7 cellular contexts compared by ENCODE assay signal in the genomic region with DNA sequence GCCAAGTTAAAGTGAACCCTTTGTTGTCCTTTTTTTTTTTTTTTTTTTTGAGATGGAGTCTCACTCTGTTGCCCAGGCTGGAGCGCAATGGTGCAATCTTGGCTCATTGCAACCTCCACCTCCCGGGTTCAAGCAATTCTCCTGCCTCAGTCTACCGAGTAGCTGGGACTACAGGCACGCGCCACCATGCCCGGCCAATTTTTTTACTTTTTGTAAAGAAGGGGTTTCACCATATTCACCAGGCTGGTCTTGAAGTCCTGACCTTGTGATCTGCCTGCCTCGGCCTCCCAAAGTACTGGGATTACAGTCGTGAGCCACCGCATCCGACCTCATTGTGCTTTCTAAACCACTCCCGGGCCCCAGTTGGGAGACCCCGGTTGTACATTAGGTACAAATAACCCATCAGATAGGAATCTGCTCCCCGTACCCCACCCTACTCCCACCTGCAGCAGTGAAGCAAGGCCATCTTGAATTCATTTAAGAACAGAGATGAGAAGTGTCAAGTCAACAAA.
DNase-seq lines count a peak whose midpoint lies in the region; ATAC-seq and TF ChIP-seq lines count a peak whose summit lies in the region.
"Not testable (repeated sequence)": the region's sequence is repeated elsewhere in the genome, so short reads cannot be mapped to it uniquely, and the experiment has no call there.

No MANE protein-coding gene starts in this region.

- H3K79me2 ChIP-seq in H9 (ENCODE audit: insufficient read depth, low read length) = not testable (repeated sequence)

- not testable (repeated sequence) for H4K8ac ChIP-seq in H9 (replicated peaks; ENCODE audit: insufficient read length, low read depth, low read length)

- H3K27ac Mint-ChIP-seq in H9 = not testable (repeated sequence)
- H3K27ac Mint-ChIP-seq in activated CD4-positive, alpha-beta T cell treated with anti-CD3 and anti-CD28 coated beads for 36 hours = peak overlapping the region; percentile 51
- H3K27ac Mint-ChIP-seq in activated T-cell treated with anti-CD3 and anti-CD28 coated beads, Interleukin-2, amount 50 U/mL, for 72 hours = peak overlapping the region; percentile 57
- peak overlapping the region; percentile 62 for H3K27ac Mint-ChIP-seq in activated naive CD8-positive, alpha-beta T cell treated with anti-CD3 and anti-CD28 coated beads, Interleukin-2, amount 10 ng/mL, durations not matched to agents 7 days and 5 days
- H3K27ac Mint-ChIP-seq in naive thymus-derived CD8-positive, alpha-beta T cell = peak overlapping the region in 7 of 10 donors; percentile 10 to 74 (median 36)
- H3K27ac Mint-ChIP-seq in stimulated activated naive CD8-positive, alpha-beta T cell treated with anti-CD3 and anti-CD28 coated beads, Interleukin-15, amount 100 ng/mL, for 72 hours = peak overlapping the region; percentile 87 to 90

- intact Hi-C loops in activated CD4-positive, alpha-beta T cell treated with anti-CD3 and anti-CD28 coated beads for 36 hours (cut with DNase I, micrococcal nuclease) = loop anchor here in 1 of 2 experiments (5.0 to 10.0 kb wide), 2 partner anchors 456 to 582 kb away; no protein-coding TSS in a partner anchor

- not testable (repeated sequence) for H3K27ac ChIP-seq in H9 (ENCODE audit: insufficient read length, low read depth, low read length)
- peak overlapping the region; percentile 79 for H3K27ac ChIP-seq in cardiac muscle cell

- not testable (repeated sequence) for H2BK120ac ChIP-seq in H9 (ENCODE audit: low read depth, low read length, poor library complexity, severe bottlenecking)

- not testable (repeated sequence) for H3K18ac ChIP-seq in H9 (ENCODE audit: insufficient read length, low read depth, low read length)

- H3K4me3 ChIP-seq in cardiac muscle cell = not testable (repeated sequence)

- not testable (repeated sequence) for H3K9me3 ChIP-seq in H9 (ENCODE audit: control insufficient read depth, low read depth, low read length); cardiac muscle cell (ENCODE audit: low read depth)

- H3K27me3 ChIP-seq in H9 (ENCODE audit: insufficient read depth, low read length); cardiac muscle cell: not testable (repeated sequence)

- not testable (repeated sequence) for H3K4me1 ChIP-seq in H9 (ENCODE audit: insufficient read depth, low read length)
- peaks cover 41% of the 10 kb centered on the region for H3K4me1 ChIP-seq in cardiac muscle cell (ENCODE audit: low read depth)

- ATAC-seq in activated CD4-positive, alpha-beta T cell treated with anti-CD3 and anti-CD28 coated beads for 36 hours; activated T-cell treated with anti-CD3 and anti-CD28 coated beads, Interleukin-2, amount 50 U/mL, for 72 hours (replicated peaks in 1 of 2); activated naive CD8-positive, alpha-beta T cell treated with anti-CD3 and anti-CD28 coated beads, Interleukin-2, amount 10 ng/mL, durations not matched to agents 7 days and 5 days (ENCODE audit: low read depth); naive thymus-derived CD8-positive, alpha-beta T cell; stimulated activated naive CD8-positive, alpha-beta T cell treated with anti-CD3 and anti-CD28 coated beads, Interleukin-15, amount 100 ng/mL, for 72 hours: not testable (repeated sequence)

- H4K20me1 ChIP-seq in H9 (ENCODE audit: control insufficient read depth, insufficient read depth, insufficient read length) = not testable (repeated sequence)

- not testable (repeated sequence) for H3K4me2 ChIP-seq in H9 (ENCODE audit: insufficient read depth, insufficient read length, low read length)

- CTCF ChIA-PET in activated CD4-positive, alpha-beta T cell treated with anti-CD3 and anti-CD28 coated beads for 36 hours (lab: Charles Lee) = not testable (repeated sequence)

- not testable (repeated sequence) for H3K14ac ChIP-seq in H9 (ENCODE audit: insufficient read depth, low read length)

- not testable (repeated sequence) for H4K5ac ChIP-seq in H9 (ENCODE audit: insufficient read length, low read depth, low read length)

- not testable (repeated sequence) for H2AK5ac ChIP-seq in H9 (ENCODE audit: insufficient read length, low read length)

- POLR2A ChIA-PET in activated CD4-positive, alpha-beta T cell treated with anti-CD3 and anti-CD28 coated beads for 36 hours (lab: Charles Lee) = interaction anchor here (0.5 kb wide), 1 partner anchor 417 kb away, joined by 4 read pairs; no protein-coding TSS in a partner anchor
- POLR2A ChIA-PET in activated naive CD8-positive, alpha-beta T cell treated with anti-CD3 and anti-CD28 coated beads, Interleukin-2, amount 10 ng/mL, durations not matched to agents 7 days and 5 days (lab: Charles Lee); naive thymus-derived CD8-positive, alpha-beta T cell (lab: Charles Lee): not testable (repeated sequence)

- H3K27me3 Mint-ChIP-seq in H9 (ENCODE audit: low read depth); activated CD4-positive, alpha-beta T cell treated with anti-CD3 and anti-CD28 coated beads for 36 hours; activated T-cell treated with anti-CD3 and anti-CD28 coated beads, Interleukin-2, amount 50 U/mL, for 72 hours (ENCODE audit: low read depth); activated naive CD8-positive, alpha-beta T cell treated with anti-CD3 and anti-CD28 coated beads, Interleukin-2, amount 10 ng/mL, durations not matched to agents 7 days and 5 days; naive thymus-derived CD8-positive, alpha-beta T cell; stimulated activated naive CD8-positive, alpha-beta T cell treated with anti-CD3 and anti-CD28 coated beads, Interleukin-15, amount 100 ng/mL, for 72 hours: not testable (repeated sequence)

- H2BK12ac ChIP-seq in H9 (ENCODE audit: insufficient read length, low read depth, low read length) = not testable (repeated sequence)

- not testable (repeated sequence) for H3K36me3 ChIP-seq in cardiac muscle cell

- not testable (repeated sequence) for H3K9me3 Mint-ChIP-seq in H9; activated CD4-positive, alpha-beta T cell treated with anti-CD3 and anti-CD28 coated beads for 36 hours (ENCODE audit: low read depth); activated T-cell treated with anti-CD3 and anti-CD28 coated beads, Interleukin-2, amount 50 U/mL, for 72 hours; activated naive CD8-positive, alpha-beta T cell treated with anti-CD3 and anti-CD28 coated beads, Interleukin-2, amount 10 ng/mL, durations not matched to agents 7 days and 5 days; naive thymus-derived CD8-positive, alpha-beta T cell; stimulated activated naive CD8-positive, alpha-beta T cell treated with anti-CD3 and anti-CD28 coated beads, Interleukin-15, amount 100 ng/mL, for 72 hours

- not testable (repeated sequence) for H3K4ac ChIP-seq in H9 (ENCODE audit: low read depth, low read length)

- not testable (repeated sequence) for H2BK5ac ChIP-seq in H9 (ENCODE audit: insufficient read length, low read length)

- H3K23ac ChIP-seq in H9 (ENCODE audit: insufficient read length, low read depth, low read length) = not testable (repeated sequence)

- H3K4me1 Mint-ChIP-seq in H9 = peaks cover 57 to 68% of the 10 kb centered on the region in 2 experiments
- H3K4me1 Mint-ChIP-seq in activated CD4-positive, alpha-beta T cell treated with anti-CD3 and anti-CD28 coated beads for 36 hours = peaks cover 41% of the 10 kb centered on the region
- peaks cover 31% of the 10 kb centered on the region for H3K4me1 Mint-ChIP-seq in activated T-cell treated with anti-CD3 and anti-CD28 coated beads, Interleukin-2, amount 50 U/mL, for 72 hours (ENCODE audit: low read depth)
- peaks cover 13% of the 10 kb centered on the region for H3K4me1 Mint-ChIP-seq in activated naive CD8-positive, alpha-beta T cell treated with anti-CD3 and anti-CD28 coated beads, Interleukin-2, amount 10 ng/mL, durations not matched to agents 7 days and 5 days
- peaks cover 8 to 52% (median 32%) of the 10 kb centered on the region in 4 donors for H3K4me1 Mint-ChIP-seq in naive thymus-derived CD8-positive, alpha-beta T cell
- peaks cover 57% of the 10 kb centered on the region for H3K4me1 Mint-ChIP-seq in stimulated activated naive CD8-positive, alpha-beta T cell treated with anti-CD3 and anti-CD28 coated beads, Interleukin-15, amount 100 ng/mL, for 72 hours

- H3K56ac ChIP-seq in H9 (ENCODE audit: insufficient read length, low read depth, low read length) = not testable (repeated sequence)

- H3K9ac ChIP-seq in H9 (ENCODE audit: extremely low read depth, insufficient read length, low read length) = not testable (repeated sequence)

- not testable (repeated sequence) for H3T11ph ChIP-seq in H9 (ENCODE audit: low read length)

- H2BK20ac ChIP-seq in H9 (ENCODE audit: low read depth, low read length, poor library complexity, severe bottlenecking) = not testable (repeated sequence)

- H2AFZ ChIP-seq in H9 (ENCODE audit: low read length) = not testable (repeated sequence)

- H4K91ac ChIP-seq in H9 (ENCODE audit: insufficient read length, low read depth, low read length) = not testable (repeated sequence)

- not testable (repeated sequence) for TF ChIP-seq CTCF in H9 (conservative IDR thresholded peaks at IDR 0.05); cardiac muscle cell (IDR thresholded peaks at IDR 0.05; ENCODE audit: low read depth, low read length)

- not testable (repeated sequence) for H3K23me2 ChIP-seq in H9 (ENCODE audit: insufficient read length, low read depth, low read length, poor library complexity, severe bottlenecking)

- not testable (repeated sequence) for H3K36me3 Mint-ChIP-seq in H9 (ENCODE audit: insufficient read depth in 1 of 3, low read depth in 3 of 3); activated T-cell treated with anti-CD3 and anti-CD28 coated beads, Interleukin-2, amount 50 U/mL, for 72 hours (ENCODE audit: insufficient read depth in 2 of 2); activated naive CD8-positive, alpha-beta T cell treated with anti-CD3 and anti-CD28 coated beads, Interleukin-2, amount 10 ng/mL, durations not matched to agents 7 days and 5 days
- H3K36me3 Mint-ChIP-seq in activated CD4-positive, alpha-beta T cell treated with anti-CD3 and anti-CD28 coated beads for 36 hours (ENCODE audit: low read depth) = peaks cover 34% of the 10 kb centered on the region
- H3K36me3 Mint-ChIP-seq in naive thymus-derived CD8-positive, alpha-beta T cell = peaks cover 0 to 28% (median 20%) of the 10 kb centered on the region in 3 donors

- WGBS in H9 (ENCODE audit: extremely low coverage, insufficient read length, low lambda C conversion rate) = no CpG with 5 or more reads among the region's 13 CpGs

- not testable (repeated sequence) for H3K4me3 Mint-ChIP-seq in H9; activated CD4-positive, alpha-beta T cell treated with anti-CD3 and anti-CD28 coated beads for 36 hours; activated naive CD8-positive, alpha-beta T cell treated with anti-CD3 and anti-CD28 coated beads, Interleukin-2, amount 10 ng/mL, durations not matched to agents 7 days and 5 days; naive thymus-derived CD8-positive, alpha-beta T cell; stimulated activated naive CD8-positive, alpha-beta T cell treated with anti-CD3 and anti-CD28 coated beads, Interleukin-15, amount 100 ng/mL, for 72 hours
- peak overlapping the region in 1 of 2 donors; percentile 39 for H3K4me3 Mint-ChIP-seq in activated T-cell treated with anti-CD3 and anti-CD28 coated beads, Interleukin-2, amount 50 U/mL, for 72 hours

- H3K79me1 ChIP-seq in H9 (ENCODE audit: insufficient read depth, low read depth, low read length, poor library complexity, severe bottlenecking) = not testable (repeated sequence)

- peak; percentile 22 for DNase-seq in H9
- DNase-seq in activated CD4-positive, alpha-beta T cell treated with anti-CD3 and anti-CD28 coated beads for 36 hours; activated T-cell treated with anti-CD3 and anti-CD28 coated beads, Interleukin-2, amount 50 U/mL, for 72 hours; activated naive CD8-positive, alpha-beta T cell treated with anti-CD3 and anti-CD28 coated beads, Interleukin-2, amount 10 ng/mL, durations not matched to agents 7 days and 5 days; cardiac muscle cell (ENCODE audit: low read depth in 1 of 2, low spot score in 1 of 2); naive thymus-derived CD8-positive, alpha-beta T cell; stimulated activated naive CD8-positive, alpha-beta T cell treated with anti-CD3 and anti-CD28 coated beads, Interleukin-15, amount 100 ng/mL, for 72 hours: not testable (repeated sequence)

- not testable (repeated sequence) for H2BK15ac ChIP-seq in H9 (ENCODE audit: low read depth, low read length)
